Comparison of ENCODE assay signal across 9 cellular contexts in genomic region chr10:46555713-46556514, GRCh38. TPM values are rescaled to one million over a fixed set of nuclear protein-coding genes. Genes with fewer than 3 reads are reported as not detected.
A peak's percentile ranks its signal among the peaks of the same experiment; 100 is the strongest.
DNase-seq lines count a peak whose midpoint lies in the region; ATAC-seq and TF ChIP-seq lines count a peak whose summit lies in the region.
"Had no signal": no experiment of that assay in that cellular context is flagged by ENCODE, and none has a peak within 500 bp of the region (broad histone marks: within the 10 kb centered on the region; RNA-seq: fewer than 3 reads in every experiment).

No MANE protein-coding gene starts in this region.

- no peaks in the 10 kb centered on the region for H3K27me3 Mint-ChIP-seq in Calu3 (ENCODE audit: unreplicated experiment)
- no peaks in the 10 kb centered on the region for H3K27me3 Mint-ChIP-seq in activated CD8-positive, alpha-beta memory T cell treated with anti-CD3 and anti-CD28 coated beads, Interleukin-2, amount 10 ng/mL, durations not matched to agents 7 days and 5 days

- H3K36me3 ChIP-seq in heart left ventricle (no peaks in the 10 kb centered on the region), trophoblast cell (ENCODE audit: control insufficient read depth in 1 of 2, insufficient read depth in 2 of 2, low read length in 2 of 2) (no peaks in the 10 kb centered on the region)

- intact Hi-C loops in Calu3 (cut with micrococcal nuclease; ENCODE audit: unreplicated experiment) (loop anchor here (5.0 kb wide), 1 partner anchor 324 kb away; no protein-coding TSS in a partner anchor), heart left ventricle (cut with DNase I) (no loop called here)

- H2AFZ ChIP-seq in trophoblast cell (ENCODE audit: insufficient read depth, low read length, poor library complexity) = peak overlapping the region; percentile 18

- H3K27ac ChIP-seq in heart left ventricle (no peak overlapping the region), trophoblast cell (ENCODE audit: low read depth, low read length) (no peak overlapping the region)

- no peaks in the 10 kb centered on the region for H3K9me3 Mint-ChIP-seq in Calu3 (ENCODE audit: low read depth, unreplicated experiment)
- H3K9me3 Mint-ChIP-seq in activated CD8-positive, alpha-beta memory T cell treated with anti-CD3 and anti-CD28 coated beads, Interleukin-2, amount 10 ng/mL, durations not matched to agents 7 days and 5 days (ENCODE audit: low read depth) = no peaks in the 10 kb centered on the region

- no peak overlapping the region for H4K8ac ChIP-seq in trophoblast cell (ENCODE audit: low read depth, low read length)

- ATAC-seq in activated CD8-positive, alpha-beta memory T cell treated with anti-CD3 and anti-CD28 coated beads, Interleukin-2, amount 10 ng/mL, durations not matched to agents 7 days and 5 days = peak; percentile 8
- peak in 1 of 4 donors; percentile 8 for ATAC-seq in heart left ventricle
- no peak for ATAC-seq in GM19397 (IDR thresholded peaks at IDR 0.05; ENCODE audit: unreplicated experiment)
- no peak for ATAC-seq in GM18870 (IDR thresholded peaks at IDR 0.05; ENCODE audit: unreplicated experiment)

- H3K36me3 Mint-ChIP-seq in Calu3 (ENCODE audit: insufficient read depth, unreplicated experiment) = peaks cover 19% of the 10 kb centered on the region
- H3K36me3 Mint-ChIP-seq in activated CD8-positive, alpha-beta memory T cell treated with anti-CD3 and anti-CD28 coated beads, Interleukin-2, amount 10 ng/mL, durations not matched to agents 7 days and 5 days = no peaks in the 10 kb centered on the region

- no peaks in the 10 kb centered on the region for H3K79me1 ChIP-seq in trophoblast cell (ENCODE audit: low read length)

- H3K4me3 Mint-ChIP-seq in Calu3 (ENCODE audit: low read depth, unreplicated experiment) = no peak overlapping the region
- no peak overlapping the region for H3K4me3 Mint-ChIP-seq in activated CD8-positive, alpha-beta memory T cell treated with anti-CD3 and anti-CD28 coated beads, Interleukin-2, amount 10 ng/mL, durations not matched to agents 7 days and 5 days

- no peak overlapping the region for H2BK5ac ChIP-seq in trophoblast cell (ENCODE audit: low read depth, low read length, poor library complexity)

- no peak overlapping the region for H2AK5ac ChIP-seq in trophoblast cell (ENCODE audit: low read length)

- H3K9me3 ChIP-seq in heart left ventricle (no peaks in the 10 kb centered on the region), trophoblast cell (ENCODE audit: insufficient read depth, low read depth, low read length) (peaks cover 6% of the 10 kb centered on the region)

- no peaks in the 10 kb centered on the region for H3K4me1 Mint-ChIP-seq in Calu3 (ENCODE audit: low read depth, unreplicated experiment)
- peaks cover 2% of the 10 kb centered on the region for H3K4me1 Mint-ChIP-seq in activated CD8-positive, alpha-beta memory T cell treated with anti-CD3 and anti-CD28 coated beads, Interleukin-2, amount 10 ng/mL, durations not matched to agents 7 days and 5 days

- no peak overlapping the region for H2BK12ac ChIP-seq in trophoblast cell (ENCODE audit: low read length)

- DNase-seq in Calu3 (peak; percentile 54), heart left ventricle (peak in 4 of 5 donors; percentile 8 to 68 (median 24)), trophoblast cell (no peak), MV-4-11 (lab: John Stamatoyannopoulos, UW) (no peak), DMS114 treated with DMSO at 0.1 percent for 48 hours (lab: John Stamatoyannopoulos, UW; ENCODE audit: unreplicated experiment) (no peak)
- DNase-seq in activated CD8-positive, alpha-beta memory T cell treated with anti-CD3 and anti-CD28 coated beads, Interleukin-2, amount 10 ng/mL, durations not matched to agents 7 days and 5 days = peak; percentile 41

- H4K91ac ChIP-seq in trophoblast cell (ENCODE audit: low read depth, low read length) = no peak overlapping the region

- peak overlapping the region; percentile 2 to 49 (median 32) for H3K4me3 ChIP-seq in heart left ventricle
- peak overlapping the region; percentile 62 for H3K4me3 ChIP-seq in trophoblast cell (ENCODE audit: low read depth, low read length)

- peak overlapping the region; percentile 60 for H3K27ac Mint-ChIP-seq in Calu3 (ENCODE audit: unreplicated experiment)
- H3K27ac Mint-ChIP-seq in activated CD8-positive, alpha-beta memory T cell treated with anti-CD3 and anti-CD28 coated beads, Interleukin-2, amount 10 ng/mL, durations not matched to agents 7 days and 5 days = no peak overlapping the region

- peak overlapping the region; percentile 85 for H3K4me2 ChIP-seq in trophoblast cell (ENCODE audit: low read length)

- H3K14ac ChIP-seq in trophoblast cell (ENCODE audit: low read length) = no peak overlapping the region

- no peak overlapping the region for H3K23ac ChIP-seq in trophoblast cell (ENCODE audit: low read length)

- TF ChIP-seq CTCF in Calu3 (IDR thresholded peaks at IDR 0.05; ENCODE audit: unreplicated experiment) (no peak), heart left ventricle (IDR thresholded peaks at IDR 0.05) (no peak)

- CTCF ChIA-PET in Calu3 (lab: Charles Lee) = interaction anchor here (0.7 to 1.0 kb wide), 3 partner anchors 10 to 25 kb away, joined by 3 to 4 read pairs (median 3); no protein-coding TSS in a partner anchor
- CTCF ChIA-PET in activated CD8-positive, alpha-beta memory T cell treated with anti-CD3 and anti-CD28 coated beads, Interleukin-2, amount 10 ng/mL, durations not matched to agents 7 days and 5 days (lab: Charles Lee) = no interaction called here

- H3K18ac ChIP-seq in trophoblast cell (ENCODE audit: low read length) = no peak overlapping the region

- H4K12ac ChIP-seq in trophoblast cell (ENCODE audit: low read depth, low read length) = no peak overlapping the region

- no peak for TF ChIP-seq POLR2A in heart left ventricle (IDR thresholded peaks at IDR 0.05)

- H3K27me3 ChIP-seq in heart left ventricle = peaks cover 38 to 96% (median 72%) of the 10 kb centered on the region in 9 donors
- H3K27me3 ChIP-seq in trophoblast cell (ENCODE audit: insufficient read depth, low read length) = peaks cover 40% of the 10 kb centered on the region

- no peak overlapping the region for H3K4ac ChIP-seq in trophoblast cell (ENCODE audit: low read depth, low read length)

- no TSS peak for BruUV-seq in Calu3 (replicated peaks; lab: Mats Ljungman, UMichigan)

- 22 to 28% (median 24%) methylated on average over 44 to 47 of the region's 47 CpGs for WGBS in heart left ventricle, 4 donors
- no CpG with 5 or more reads among the region's 47 CpGs for WGBS in trophoblast cell (ENCODE audit: extremely low coverage, insufficient coverage, insufficient read length)

- H3K4me1 ChIP-seq in heart left ventricle (peaks cover 0 to 13% (median 3%) of the 10 kb centered on the region in 12 donors), trophoblast cell (ENCODE audit: control insufficient read depth in 1 of 2, insufficient read depth in 2 of 2, low read length in 2 of 2) (peaks cover 6 to 11% of the 10 kb centered on the region in 2 experiments)

- H2BK120ac ChIP-seq in trophoblast cell (ENCODE audit: insufficient read depth, low read length, poor library complexity) = no peak overlapping the region

- no peaks in the 10 kb centered on the region for H3K79me2 ChIP-seq in trophoblast cell (ENCODE audit: control insufficient read depth, insufficient read depth, low read length, poor library complexity)

- H3K9ac ChIP-seq in trophoblast cell (ENCODE audit: low read length) = no peak overlapping the region

RNA-seq across cellular contexts. Expression of gene GPRIN2, which starts 0.5 kb away (rescaled TPM):
- total RNA-seq in Calu3 (2022) = 9.5 and 12.8 TPM in 2 replicates
- total RNA-seq in activated CD8-positive, alpha-beta memory T cell treated with anti-CD3 and anti-CD28 coated beads, Interleukin-2, amount 10 ng/mL, durations not matched to agents 7 days and 5 days = not detected
- under 1 TPM in 1 of 9 donors, not detected in 8; 0.50 TPM for total RNA-seq in heart left ventricle
- polyA plus RNA-seq in heart left ventricle = not detected
- 0.27 and 0.39 TPM in 2 replicates for polyA plus RNA-seq in trophoblast cell (2013)
- total RNA-seq: NCI-H460 had no signal

RNA-seq across cellular contexts. Expression of gene SYT15, which starts 23.0 kb away (rescaled TPM):
- total RNA-seq in Calu3 (2022) = 1.5 and 2.2 TPM in 2 replicates
- 1 to 10 TPM in 1 of 2 experiments, under 1 TPM in 1; 0.33 to 1.5 TPM for total RNA-seq in activated CD8-positive, alpha-beta memory T cell treated with anti-CD3 and anti-CD28 coated beads, Interleukin-2, amount 10 ng/mL, durations not matched to agents 7 days and 5 days
- total RNA-seq in heart left ventricle = 1 to 10 TPM; 1.0 to 5.2 (median 2.9) TPM
- polyA plus RNA-seq in heart left ventricle = 1 to 10 TPM; 1.2 to 1.3 TPM
- 4.8 and 5.1 TPM in 2 replicates for polyA plus RNA-seq in trophoblast cell (2013)

Comparison
In these comparisons a context has a peak if more than half of its experiments do, and no peak if none do; other contexts are left out.
1. DNase-seq: peak in Calu3 (single experiment), activated CD8-positive, alpha-beta memory T cell treated with anti-CD3 and anti-CD28 coated beads, Interleukin-2, amount 10 ng/mL, durations not matched to agents 7 days and 5 days (single experiment) and heart left ventricle (4 of 5); none in trophoblast cell (0 of 2), MV-4-11 (single experiment) and DMS114 treated with DMSO at 0.1 percent for 48 hours (single experiment).